In the genomic region with DNA sequence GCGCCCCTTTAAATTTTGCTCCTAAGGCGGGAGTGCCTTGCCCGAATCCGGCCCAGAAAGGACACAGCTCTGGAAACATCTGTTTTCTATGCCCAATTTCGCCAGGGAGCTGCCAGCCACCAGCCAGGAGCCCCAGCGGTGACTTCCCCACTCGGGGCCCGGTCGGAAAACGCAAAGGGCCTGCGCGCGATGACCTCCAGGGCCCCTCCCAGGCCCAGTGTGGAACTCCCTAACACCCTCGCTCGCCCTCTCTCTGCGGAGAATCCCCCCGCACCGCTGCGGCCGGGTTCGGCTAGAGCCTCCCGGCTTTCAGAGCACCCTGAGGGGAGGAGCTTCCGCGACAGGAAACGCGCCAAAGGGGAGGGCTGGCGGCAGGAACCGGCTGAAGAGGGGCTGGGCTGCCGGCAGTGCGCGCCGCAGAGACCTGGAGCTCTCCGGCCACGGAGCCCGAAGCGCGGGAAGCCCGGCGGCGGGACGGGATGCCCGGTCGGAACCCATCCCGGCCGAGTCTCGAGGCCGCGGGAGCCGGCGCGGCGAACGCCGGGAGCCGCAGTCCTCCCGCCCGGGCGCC, we compare ENCODE assay signal across 8 cellular contexts. TPM values are rescaled to one million over a fixed set of nuclear protein-coding genes. Genes with fewer than 3 reads are reported as not detected.
DNase-seq lines count a peak whose midpoint lies in the region; ATAC-seq, FAIRE-seq and TF ChIP-seq lines count a peak whose summit lies in the region.

No MANE protein-coding gene starts in this region.

- intact Hi-C loops in mucosa of descending colon (cut with DNase I, micrococcal nuclease) = no loop called here

- H3K9me3 ChIP-seq in NT2/D1 (ENCODE audit: insufficient read depth, low read length) = no peaks in the 10 kb centered on the region
- H3K9me3 ChIP-seq in mucosa of descending colon = no peaks in the 10 kb centered on the region

- FAIRE-seq in HTR-8/SVneo (lab: Jason Lieb, UNC) = no peak

- H3K4me1 ChIP-seq in NT2/D1 (ENCODE audit: insufficient read depth, insufficient read length) (no peaks in the 10 kb centered on the region), mucosa of descending colon (ENCODE audit: low read depth) (peaks cover 3% of the 10 kb centered on the region)

- peak; percentile 92 for DNase-seq in D341Med (ENCODE audit: low spot score)
- DNase-seq in HTR-8/SVneo (ENCODE audit: insufficient read length, low spot score) = peak; percentile 85
- DNase-seq in NT2/D1 (ENCODE audit: low read depth, low spot score) = peak; percentile 90
- DNase-seq in activated CD8-positive, alpha-beta memory T cell treated with anti-CD3 and anti-CD28 coated beads, Interleukin-2, amount 50 U/mL, for 4 hours = peak; percentile 73
- peak; percentile 86 for DNase-seq in epithelial cell of esophagus (ENCODE audit: low read depth)
- DNase-seq in mucosa of descending colon = peak; percentile 87 to 93 (median 93)
- peak; percentile 52 to 67 for DNase-seq in stimulated activated CD8-positive, alpha-beta memory T cell treated with anti-CD3 and anti-CD28 coated beads, Interleukin-4, amount 100 ng/mL, for 1 hour (ENCODE audit: low read depth in 2 of 2, low spot score in 1 of 2)

- H3K36me3 ChIP-seq in NT2/D1 (ENCODE audit: insufficient read depth, insufficient read length, low read length) (peaks cover 24% of the 10 kb centered on the region), mucosa of descending colon (ENCODE audit: low read depth) (no peaks in the 10 kb centered on the region)

- TF ChIP-seq CTCF in epithelial cell of esophagus (IDR thresholded peaks at IDR 0.05; ENCODE audit: insufficient read depth, low read depth, low read length, missing control alignments) (peak; percentile 7), mucosa of descending colon (IDR thresholded peaks at IDR 0.05) (no peak)

- H3K9ac ChIP-seq in NT2/D1 (ENCODE audit: insufficient read length, low read depth) = peak overlapping the region; percentile 98

- ATAC-seq in GM21381 (IDR thresholded peaks at IDR 0.05; ENCODE audit: unreplicated experiment) (peak; percentile 84), mucosa of descending colon (peak; percentile 97)

- H3K4me3 ChIP-seq in NT2/D1 (ENCODE audit: insufficient read length, low read depth) (peak overlapping the region; percentile 93), epithelial cell of esophagus (ENCODE audit: low read length) (peak overlapping the region; percentile 80), mucosa of descending colon (peak overlapping the region; percentile 56)

- H3K27me3 ChIP-seq in NT2/D1 (ENCODE audit: insufficient read depth, insufficient read length) = no peaks in the 10 kb centered on the region

RNA-seq across cellular contexts. Expression of a gene that starts 0.5 kb away (rescaled TPM):
- total RNA-seq in mucosa of descending colon = 1 to 10 TPM; 1.4 to 8.6 (median 2.3) TPM

RNA-seq across cellular contexts. Expression of a gene that starts 38.5 kb away (rescaled TPM):
- 10 to 100 TPM in 2 of 3 donors, 1 to 10 TPM in 1; 9.9 to 20.0 (median 18.2) TPM for total RNA-seq in mucosa of descending colon

RNA-seq across cellular contexts. Expression of a gene that starts 50.6 kb away (rescaled TPM):
- total RNA-seq in mucosa of descending colon = 10 to 100 TPM in 1 of 3 donors, 1 to 10 TPM in 1, under 1 TPM in 1; 0.87 to 23.1 (median 3.9) TPM

Comparison
In these comparisons a context has a peak if more than half of its experiments do, and no peak if none do; other contexts are left out.
1. Peak in every context shown above with its lines: DNase-seq, ATAC-seq and H3K4me3 ChIP-seq.